ENCODE assay signal across 8 cellular contexts in the genomic region with DNA sequence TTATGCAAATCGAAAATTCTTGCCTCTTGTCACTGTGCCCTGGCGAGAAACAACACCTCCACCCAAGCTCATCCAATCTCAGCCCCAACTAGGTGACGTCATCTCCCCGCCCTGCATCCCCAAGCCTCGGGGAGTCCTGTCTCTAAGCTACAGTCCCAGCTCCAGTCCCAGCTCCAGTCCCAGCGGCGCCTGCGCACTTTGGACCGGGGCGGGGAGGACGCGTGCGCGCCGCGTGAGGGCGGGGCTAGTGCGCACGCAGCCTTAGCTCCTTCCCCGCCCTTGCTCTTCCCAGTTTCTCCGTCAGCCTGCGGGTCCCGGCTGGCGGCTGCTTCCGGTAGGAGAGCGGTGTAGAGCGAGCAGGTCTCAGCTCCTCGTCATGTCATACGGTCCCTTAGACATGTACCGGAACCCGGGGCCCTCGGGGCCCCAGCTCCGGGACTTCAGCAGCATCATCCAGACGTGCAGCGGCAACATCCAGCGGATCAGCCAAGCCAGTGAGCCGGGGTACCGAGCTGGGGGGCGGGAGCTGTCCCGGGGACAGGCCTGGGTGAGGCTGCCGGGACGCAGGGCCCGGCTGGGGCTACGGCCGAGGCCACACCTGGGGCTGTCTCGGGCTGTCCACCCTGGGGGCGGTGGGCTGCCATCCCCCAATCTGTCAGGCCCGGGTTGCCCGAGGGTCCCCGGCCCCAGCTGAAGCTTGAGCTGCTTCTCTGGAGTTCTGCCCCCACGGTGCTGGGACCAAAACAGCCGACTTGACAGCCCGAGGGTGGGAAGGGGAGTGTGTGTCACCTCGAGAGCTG.
DNase-seq lines count a peak whose midpoint lies in the region; ATAC-seq and FAIRE-seq lines count a peak whose summit lies in the region.

STX12 (plus strand) TSS at position 288 of the 800 bp plus-strand sequence; CDS start at position 377, 89 bp downstream.

- ATAC-seq in GM21367 (IDR thresholded peaks at IDR 0.05; ENCODE audit: unreplicated experiment) (peak; percentile 84), memory B cell (ENCODE audit: low read depth) (peak; percentile 93)
- ATAC-seq in effector memory CD8-positive, alpha-beta T cell (replicated peaks), result peak; percentile 93

- peak within 1 kb of the TSS; percentile 90 to 94 for H3K4me3 Mint-ChIP-seq in effector memory CD8-positive, alpha-beta T cell
- H3K4me3 Mint-ChIP-seq in memory B cell, result peak within 1 kb of the TSS; percentile 95

- no peaks in the 10 kb centered on the region for H3K27me3 Mint-ChIP-seq in effector memory CD8-positive, alpha-beta T cell
- no peaks in the 10 kb centered on the region for H3K27me3 Mint-ChIP-seq in memory B cell

- peaks cover 13 to 27% of the 10 kb centered on the region in 2 donors for H3K4me1 Mint-ChIP-seq in effector memory CD8-positive, alpha-beta T cell (ENCODE audit: low read depth in 2 of 2)
- H3K4me1 Mint-ChIP-seq in memory B cell, result peaks cover 19% of the 10 kb centered on the region

- DNase-seq in COLO829 (ENCODE audit: low spot score) (peak; percentile 96), HTR-8/SVneo (ENCODE audit: insufficient read length, low spot score) (peak; percentile 97), NOMO-1 treated with dmso at 0.1 percent for 144 hours (lab: John Stamatoyannopoulos, UW; ENCODE audit: unreplicated experiment) (peak; percentile 90), memory B cell (ENCODE audit: low spot score in 2 of 2) (peak; percentile 91 to 97)
- peak; percentile 95 to 99 (median 97) for DNase-seq in activated CD8-positive, alpha-beta memory T cell treated with anti-CD3 and anti-CD28 coated beads for 48 hours (ENCODE audit: low read depth in 2 of 3, low spot score in 2 of 3)
- peak; percentile 97 to 98 (median 98) for DNase-seq in effector memory CD8-positive, alpha-beta T cell
- peak; percentile 97 for DNase-seq in stimulated activated CD8-positive, alpha-beta memory T cell treated with anti-CD3 and anti-CD28 coated beads, Interleukin-12 subunit alpha, Interleukin-12 subunit beta, amount 100 ng/mL, for 24 hours (ENCODE audit: extremely low read depth)

- FAIRE-seq in HTR-8/SVneo (lab: Jason Lieb, UNC), result peak; percentile 96

- H3K9me3 Mint-ChIP-seq in effector memory CD8-positive, alpha-beta T cell, result no peaks in the 10 kb centered on the region
- H3K9me3 Mint-ChIP-seq in memory B cell, result no peaks in the 10 kb centered on the region

- H3K27ac Mint-ChIP-seq in effector memory CD8-positive, alpha-beta T cell, result peak within 1 kb of the TSS; percentile 92 to 95
- peak within 1 kb of the TSS; percentile 90 for H3K27ac Mint-ChIP-seq in memory B cell

- peaks cover 12% of the 10 kb centered on the region for H3K36me3 Mint-ChIP-seq in effector memory CD8-positive, alpha-beta T cell (ENCODE audit: insufficient read depth)
- peaks cover 9% of the 10 kb centered on the region for H3K36me3 Mint-ChIP-seq in memory B cell

Comparison
In these comparisons a context has a peak if more than half of its experiments do, and no peak if none do; other contexts are left out.
1. Peak in every context shown above with its lines: DNase-seq and ATAC-seq.